ENCODE assay signal across 8 cellular contexts in the genomic region with DNA sequence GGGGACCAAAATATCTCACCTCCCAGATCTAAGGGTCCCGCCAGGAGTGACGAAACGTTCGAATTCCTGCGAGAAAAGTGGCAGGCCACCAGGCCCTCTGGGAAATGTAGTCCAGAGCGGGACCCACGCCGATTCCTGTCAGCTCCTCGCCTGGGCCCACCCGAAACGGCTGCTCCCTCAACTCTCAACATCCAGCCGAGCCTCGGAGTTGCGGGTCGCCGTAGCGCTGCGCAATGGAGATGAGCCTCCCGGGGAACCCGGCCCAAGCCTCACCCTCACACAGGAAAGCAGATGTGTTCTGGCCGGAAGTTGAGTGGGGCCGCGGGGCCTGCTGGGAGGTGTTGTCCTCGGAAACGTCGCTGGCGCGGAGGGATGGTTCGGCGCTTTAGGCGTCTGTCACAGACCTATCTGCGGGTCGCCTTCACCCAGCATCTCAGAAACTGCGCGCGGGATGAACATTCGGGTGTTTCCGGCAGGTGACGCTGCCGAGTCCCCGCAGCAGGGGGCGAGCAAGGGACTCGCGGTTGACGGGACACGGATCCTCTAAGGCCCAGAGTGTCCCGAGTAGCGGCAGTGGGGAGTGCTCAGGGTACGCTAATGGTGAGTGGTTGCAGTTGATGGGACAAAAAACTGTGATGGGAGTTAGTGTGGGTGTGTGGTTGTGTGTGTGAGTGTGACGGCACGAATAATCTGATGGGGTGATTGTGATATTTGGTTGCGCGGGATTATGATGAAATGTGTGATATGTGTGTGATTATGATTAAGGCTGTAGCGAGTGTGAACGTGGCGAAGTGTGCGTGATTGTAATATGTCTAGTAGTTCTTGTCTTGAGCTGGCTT. TPM values are rescaled to one million over a fixed set of nuclear protein-coding genes. Genes with fewer than 3 reads are reported as not detected.
DNase-seq lines count a peak whose midpoint lies in the region; ATAC-seq and TF ChIP-seq lines count a peak whose summit lies in the region.

A gene (plus strand): TSS at position 341 of the 839 bp plus-strand sequence. CDS start 6,439 bp downstream, outside the sequence.
A gene (minus strand): TSS at position 300 of the 839 bp plus-strand sequence. CDS start 1,124 bp downstream, outside the sequence.

- peak within 1 kb of the TSS; percentile 99 for H3K4me3 ChIP-seq in endodermal cell (ENCODE audit: low read length)

- peak within 1 kb of the TSS; percentile 68 for H3K9ac ChIP-seq in endodermal cell (ENCODE audit: extremely low read depth, low read length, poor library complexity, severe bottlenecking)

- H3K4me3 Mint-ChIP-seq in endodermal cell, result peak within 1 kb of the TSS; percentile 82

- DNase-seq in AG08395 (ENCODE audit: low spot score) (peak; percentile 92), NCI-H526 treated with DMSO at 0.1 percent for 48 hours (lab: John Stamatoyannopoulos, UW) (peak; percentile 88), endodermal cell (peak; percentile 97), mesenteric fat pad (ENCODE audit: low spot score) (peak; percentile 95)
- DNase-seq in activated CD8-positive, alpha-beta memory T cell treated with anti-CD3 and anti-CD28 coated beads, Interleukin-2, amount 50 U/mL, for 4 hours, result peak; percentile 88
- peak; percentile 83 for DNase-seq in stimulated activated CD8-positive, alpha-beta memory T cell treated with anti-CD3 and anti-CD28 coated beads, Interleukin-12 subunit alpha, Interleukin-12 subunit beta, amount 100 ng/mL, for 4 hours (ENCODE audit: low read depth)

- H3K9me3 Mint-ChIP-seq in endodermal cell, result peaks cover 24% of the 10 kb centered on the region

- no peaks in the 10 kb centered on the region for H3K27me3 ChIP-seq in endodermal cell (ENCODE audit: control insufficient read depth, insufficient read depth, low read length, poor library complexity, severe bottlenecking)

- peaks cover 31% of the 10 kb centered on the region for H3K36me3 ChIP-seq in endodermal cell (ENCODE audit: control insufficient read depth, insufficient read depth, low read length)

- H3K4me1 ChIP-seq in endodermal cell (ENCODE audit: control insufficient read depth, insufficient read depth, low read length), result no peaks in the 10 kb centered on the region

- TF ChIP-seq CTCF in endodermal cell (conservative IDR thresholded peaks at IDR 0.05), result peak; percentile 78

- no peaks in the 10 kb centered on the region for H3K27me3 Mint-ChIP-seq in endodermal cell (ENCODE audit: insufficient read depth)

- 8 to 18% methylated on average over 45 to 57 of the region's 57 CpGs for WGBS in endodermal cell (ENCODE audit: insufficient coverage in 1 of 2, insufficient read length in 1 of 2), 2 experiments

- no peak within 1 kb of the TSS for H3K27ac ChIP-seq in endodermal cell (ENCODE audit: low read depth, low read length)

- H3K9me3 ChIP-seq in endodermal cell (ENCODE audit: control insufficient read depth, low read length), result peaks cover 53% of the 10 kb centered on the region

- peak; percentile 77 for ATAC-seq in GM18873 (IDR thresholded peaks at IDR 0.05; ENCODE audit: low FRiP score, unreplicated experiment)
- peak; percentile 81 for ATAC-seq in HG03196 (IDR thresholded peaks at IDR 0.05; ENCODE audit: unreplicated experiment)

- H3K4me1 Mint-ChIP-seq in endodermal cell, result peaks cover 9% of the 10 kb centered on the region

- peaks cover 50% of the 10 kb centered on the region for H3K36me3 Mint-ChIP-seq in endodermal cell (ENCODE audit: low read depth)

- peak within 1 kb of the TSS; percentile 75 for H3K27ac Mint-ChIP-seq in endodermal cell

RNA-seq across cellular contexts. Expression of the first gene that starts in this region (rescaled TPM):
- 1 to 10 TPM; 3.7 to 5.7 TPM for total RNA-seq in endodermal cell
- 5.7 TPM for polyA plus RNA-seq in endodermal cell (2013, experiment 1 of 2)
- 6.1 TPM for polyA plus RNA-seq in endodermal cell (2013, experiment 2 of 2)
- total RNA-seq in mesenteric fat pad, result 9.1 TPM

RNA-seq across cellular contexts. Expression of the second gene that starts in this region (rescaled TPM):
- total RNA-seq in endodermal cell (1 to 10 TPM; 1.9 to 6.2 TPM), mesenteric fat pad (1.8 TPM)
- 2.3 TPM for polyA plus RNA-seq in endodermal cell (2013, experiment 1 of 2)
- polyA plus RNA-seq in endodermal cell (2013, experiment 2 of 2), result 2.5 TPM
